9 cellular contexts compared by ENCODE assay signal in the genomic region with DNA sequence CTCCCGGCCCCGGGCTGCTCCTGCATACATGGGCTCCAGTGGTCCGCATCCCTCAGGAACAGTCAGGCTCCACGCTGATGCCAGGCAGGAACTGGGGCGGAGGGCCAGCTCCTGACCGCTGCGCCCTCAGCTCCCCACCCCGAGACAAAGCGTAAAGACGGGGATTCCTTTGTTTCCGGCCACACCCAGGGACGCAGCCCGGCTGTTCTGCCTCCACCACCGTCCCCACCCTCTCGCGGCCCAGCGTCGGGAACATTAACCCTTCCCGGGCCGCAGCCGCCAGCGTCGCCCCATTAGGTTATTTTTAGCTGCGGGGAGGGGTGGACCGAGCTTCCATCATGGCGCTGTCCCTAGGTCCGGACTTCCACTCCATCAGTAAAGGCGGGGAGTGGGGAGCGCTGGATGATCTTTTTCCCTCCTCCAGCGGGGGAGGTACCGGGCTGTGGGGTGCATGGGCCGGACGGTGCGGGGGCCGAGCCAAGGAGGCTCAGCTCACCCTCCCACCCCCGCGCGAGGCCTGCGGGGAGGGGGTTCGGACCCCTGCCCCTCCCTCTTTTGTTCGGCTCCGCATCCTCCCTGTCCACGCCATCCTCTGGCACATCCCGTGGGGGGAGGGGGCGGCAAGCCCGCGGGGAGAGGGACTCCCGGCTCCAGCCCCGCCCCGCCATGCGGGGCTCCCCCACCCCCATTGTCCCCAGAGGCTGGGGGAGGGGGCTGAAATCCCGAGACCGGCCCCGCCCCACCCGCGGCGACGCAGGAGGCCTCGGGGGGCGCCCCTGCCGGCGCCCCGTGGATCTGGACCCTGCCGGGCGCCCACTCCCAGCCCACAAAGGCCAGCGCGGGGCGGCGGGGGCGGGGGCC. TPM values are rescaled to one million over a fixed set of nuclear protein-coding genes. Genes with fewer than 3 reads are reported as not detected.
DNase-seq lines count a peak whose midpoint lies in the region; FAIRE-seq and TF ChIP-seq lines count a peak whose summit lies in the region.
"Had no signal": no experiment of that assay in that cellular context is flagged by ENCODE, and none has a peak within 500 bp of the region (broad histone marks: within the 10 kb centered on the region; RNA-seq: fewer than 3 reads in every experiment).

No MANE protein-coding gene starts in this region.

- DNase-seq in NCI-H82 (lab: John Stamatoyannopoulos, UW) (peak; percentile 47), NCI-H82 treated with DMSO at 0.1 percent for 48 hours (lab: John Stamatoyannopoulos, UW; ENCODE audit: unreplicated experiment) (no peak), ecto neural progenitor cell (ENCODE audit: low spot score) (peak; percentile 70), SKM-1 treated with dmso at 0.1 percent for 144 hours (lab: John Stamatoyannopoulos, UW; ENCODE audit: unreplicated experiment) (no peak), kidney (no peak), GM12892 (ENCODE audit: insufficient read length) (no peak)
- DNase-seq: CD4-positive, alpha-beta T cell had no signal

- H3K4me1 ChIP-seq in muscle layer of colon (ENCODE audit: insufficient read depth, low read length) = peaks cover 7% of the 10 kb centered on the region
- H3K4me1 ChIP-seq in urinary bladder (ENCODE audit: insufficient read depth) = peaks cover 4% of the 10 kb centered on the region
- no peaks in the 10 kb centered on the region for H3K4me1 ChIP-seq in kidney (ENCODE audit: control insufficient read depth in 1 of 2, insufficient read depth in 1 of 2, low read depth in 1 of 2, low read length in 2 of 2)

- no peak overlapping the region for H3K9ac ChIP-seq in muscle layer of colon (ENCODE audit: low read length)
- H3K9ac ChIP-seq in kidney (ENCODE audit: low read length in 2 of 2) = no peak overlapping the region

- FAIRE-seq in kidney (lab: Jason Lieb, UNC) (no peak), GM12892 (lab: Jason Lieb, UNC) (no peak)

- H3K27me3 ChIP-seq in muscle layer of colon (ENCODE audit: control insufficient read depth in 1 of 2, insufficient read depth in 2 of 2, low read length in 2 of 2) = peaks cover 35 to 55% of the 10 kb centered on the region in 2 donors

- peak overlapping the region; percentile 23 to 64 for H3K4me3 ChIP-seq in muscle layer of colon (ENCODE audit: low read depth in 1 of 2, low read length in 2 of 2)
- peak overlapping the region; percentile 40 for H3K4me3 ChIP-seq in urinary bladder (ENCODE audit: low read depth, low read length)
- no peak overlapping the region for H3K4me3 ChIP-seq in kidney (ENCODE audit: low read length in 2 of 2)

- H3K9me3 ChIP-seq in muscle layer of colon (ENCODE audit: low read length) (no peaks in the 10 kb centered on the region), kidney (ENCODE audit: control insufficient read depth in 1 of 2, low read length in 2 of 2) (no peaks in the 10 kb centered on the region)

- TF ChIP-seq POLR2A in GM12892 (IDR thresholded peaks at IDR 0.05; ENCODE audit: low read depth, low read length) = no peak

- intact Hi-C loops in kidney (cut with DNase I) = no loop called here

- 1% methylated on average over 69 of the region's 70 CpGs for WGBS in urinary bladder

- no peaks in the 10 kb centered on the region for H3K36me3 ChIP-seq in muscle layer of colon (ENCODE audit: insufficient read depth, low read length)
- no peaks in the 10 kb centered on the region for H3K36me3 ChIP-seq in urinary bladder (ENCODE audit: insufficient read depth)
- H3K36me3 ChIP-seq in kidney (ENCODE audit: control insufficient read depth in 1 of 2, insufficient read depth in 2 of 2, low read length in 2 of 2) = no peaks in the 10 kb centered on the region

- no peak for TF ChIP-seq CTCF in kidney (IDR thresholded peaks at IDR 0.05; ENCODE audit: borderline replicate concordance, extremely low read depth, insufficient read depth)

- H3K27ac ChIP-seq in muscle layer of colon (ENCODE audit: low read depth, low read length) (no peak overlapping the region), urinary bladder (ENCODE audit: low read depth) (no peak overlapping the region), kidney (ENCODE audit: low read depth in 2 of 2, low read length in 2 of 2) (no peak overlapping the region)

RNA-seq across cellular contexts. Expression of a gene that starts 5.3 kb away (rescaled TPM):
- total RNA-seq in urinary bladder (15.8 TPM), kidney (0.66 TPM)
- polyA plus RNA-seq in urinary bladder (12.1 TPM), kidney (ENCODE audit: insufficient read depth, low read depth, low replicate concordance) (0.26 TPM)
- 1.2 TPM for polyA plus RNA-seq in GM12892 (2012; ENCODE audit: missing spikeins)
- total RNA-seq: CD4-positive, alpha-beta T cell had no signal

Comparison
In these comparisons a context has a peak if more than half of its experiments do, and no peak if none do; other contexts are left out.
1. DNase-seq: peak in NCI-H82 (single experiment) and ecto neural progenitor cell (single experiment); none in NCI-H82 treated with DMSO at 0.1 percent for 48 hours (single experiment), SKM-1 treated with dmso at 0.1 percent for 144 hours (single experiment), kidney (single experiment) and GM12892 (single experiment).
2. H3K4me3 ChIP-seq: peak in muscle layer of colon (2 of 2) and urinary bladder (single experiment); none in kidney (0 of 2).
3. RNA of a gene that starts 5.3 kb away (total RNA-seq): 15.8 TPM in urinary bladder (single experiment); 0.66 TPM in kidney (single experiment); every median in the first group is over 10 times any median in the second.